In genomic region chr2:218395826-218396687, GRCh38 we compare ENCODE assay signal across 1 cellular context.
TF ChIP-seq lines count a peak whose summit lies in the region.

No MANE protein-coding gene starts in this region.

TF ChIP-seq in HEK293, 187 proteins besides CTCF, POLR2A, EP300 and RAD21 (continued from another document):
- TF ChIP-seq, protein P1, sequence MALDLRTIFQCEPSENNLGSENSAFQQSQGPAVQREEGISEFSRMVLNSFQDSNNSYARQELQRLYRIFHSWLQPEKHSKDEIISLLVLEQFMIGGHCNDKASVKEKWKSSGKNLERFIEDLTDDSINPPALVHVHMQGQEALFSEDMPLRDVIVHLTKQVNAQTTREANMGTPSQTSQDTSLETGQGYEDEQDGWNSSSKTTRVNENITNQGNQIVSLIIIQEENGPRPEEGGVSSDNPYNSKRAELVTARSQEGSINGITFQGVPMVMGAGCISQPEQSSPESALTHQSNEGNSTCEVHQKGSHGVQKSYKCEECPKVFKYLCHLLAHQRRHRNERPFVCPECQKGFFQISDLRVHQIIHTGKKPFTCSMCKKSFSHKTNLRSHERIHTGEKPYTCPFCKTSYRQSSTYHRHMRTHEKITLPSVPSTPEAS (tag by site-specific recombination; IDR thresholded peaks at IDR 0.05), result peak; percentile 31; the same call in 1 of the 2 replicates
- TF ChIP-seq, protein P2, sequence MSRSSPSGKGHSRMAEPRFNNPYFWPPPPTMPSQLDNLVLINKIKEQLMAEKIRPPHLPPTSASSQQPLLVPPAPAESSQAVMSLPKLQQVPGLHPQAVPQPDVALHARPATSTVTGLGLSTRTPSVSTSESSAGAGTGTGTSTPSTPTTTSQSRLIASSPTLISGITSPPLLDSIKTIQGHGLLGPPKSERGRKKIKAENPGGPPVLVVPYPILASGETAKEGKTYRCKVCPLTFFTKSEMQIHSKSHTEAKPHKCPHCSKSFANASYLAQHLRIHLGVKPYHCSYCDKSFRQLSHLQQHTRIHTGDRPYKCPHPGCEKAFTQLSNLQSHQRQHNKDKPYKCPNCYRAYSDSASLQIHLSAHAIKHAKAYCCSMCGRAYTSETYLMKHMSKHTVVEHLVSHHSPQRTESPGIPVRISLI (tag by site-specific recombination; IDR thresholded peaks at IDR 0.05), result no peak
- TF ChIP-seq ZNF416 (tag by site-specific recombination; IDR thresholded peaks at IDR 0.05), result no peak
- TF ChIP-seq ZFP37 (tag by site-specific recombination; IDR thresholded peaks at IDR 0.05), result peak; percentile 83; the same call in 1 of the 2 replicates
- no peak for TF ChIP-seq PRDM2 (tag by site-specific recombination; IDR thresholded peaks at IDR 0.05; ENCODE audit: borderline replicate concordance)
- TF ChIP-seq ZNF791 (tag by site-specific recombination; IDR thresholded peaks at IDR 0.05), result no peak
- peak; percentile 79 for TF ChIP-seq EGR2 (tag by site-specific recombination; IDR thresholded peaks at IDR 0.05; ENCODE audit: low read depth)
- TF ChIP-seq ZNF76 (tag by site-specific recombination; IDR thresholded peaks at IDR 0.05; ENCODE audit: borderline replicate concordance, low read depth), result peak; percentile 87
- peak; percentile 92 for TF ChIP-seq ZBTB10 (tag by site-specific recombination; IDR thresholded peaks at IDR 0.05)
- TF ChIP-seq ZFHX2 (tag by site-specific recombination; conservative IDR thresholded peaks at IDR 0.05), result peak; percentile 95
- no peak for TF ChIP-seq ZNF221 (tag by site-specific recombination; IDR thresholded peaks at IDR 0.05; ENCODE audit: borderline replicate concordance)
- TF ChIP-seq ZNF16 (tag by site-specific recombination; IDR thresholded peaks at IDR 0.05; ENCODE audit: low read depth), result no peak
- peak; percentile 89 for TF ChIP-seq ZNF398 (tag by site-specific recombination; IDR thresholded peaks at IDR 0.05)
- TF ChIP-seq ZNF302 (tag by site-specific recombination; IDR thresholded peaks at IDR 0.05; ENCODE audit: low read depth), result no peak
- TF ChIP-seq ZFP41 (tag by site-specific recombination; IDR thresholded peaks at IDR 0.05; ENCODE audit: borderline replicate concordance), result no peak
- TF ChIP-seq IKZF3 (tag by site-specific recombination; IDR thresholded peaks at IDR 0.05), result peak; percentile 74
- no peak for TF ChIP-seq TRIM28 (IDR thresholded peaks at IDR 0.05; ENCODE audit: borderline replicate concordance, low read length)
- TF ChIP-seq ZNF2 (tag by site-specific recombination; IDR thresholded peaks at IDR 0.05), result peak; percentile 55; the same call in 1 of the 2 replicates
- peak; percentile 86 for TF ChIP-seq SP2 (tag by site-specific recombination; IDR thresholded peaks at IDR 0.05)
- no peak for TF ChIP-seq PRDM1 (tag by site-specific recombination; IDR thresholded peaks at IDR 0.05)
- peak; percentile 100 for TF ChIP-seq ZNF692 (tag by site-specific recombination; IDR thresholded peaks at IDR 0.05)
- TF ChIP-seq SETDB1 (IDR thresholded peaks at IDR 0.05; ENCODE audit: insufficient read length, low read length), result no peak
- TF ChIP-seq FEZF1 (tag by site-specific recombination; IDR thresholded peaks at IDR 0.05), result peak; percentile 33; the same call in 1 of the 2 replicates
- TF ChIP-seq ZNF747 (tag by site-specific recombination; IDR thresholded peaks at IDR 0.05), result no peak
- TF ChIP-seq, protein P3, sequence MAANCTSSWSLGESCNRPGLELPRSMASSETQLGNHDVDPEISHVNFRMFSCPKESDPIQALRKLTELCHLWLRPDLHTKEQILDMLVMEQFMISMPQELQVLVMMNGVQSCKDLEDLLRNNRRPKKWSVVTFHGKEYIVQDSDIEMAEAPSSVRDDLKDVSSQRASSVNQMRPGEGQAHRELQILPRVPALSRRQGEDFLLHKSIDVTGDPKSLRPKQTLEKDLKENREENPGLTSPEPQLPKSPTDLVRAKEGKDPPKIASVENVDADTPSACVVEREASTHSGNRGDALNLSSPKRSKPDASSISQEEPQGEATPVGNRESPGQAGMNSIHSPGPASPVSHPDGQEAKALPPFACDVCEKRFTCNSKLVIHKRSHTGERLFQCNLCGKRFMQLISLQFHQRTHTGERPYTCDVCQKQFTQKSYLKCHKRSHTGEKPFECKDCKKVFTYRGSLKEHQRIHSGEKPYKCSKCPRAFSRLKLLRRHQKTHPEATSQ (tag by site-specific recombination; IDR thresholded peaks at IDR 0.05), result peak; percentile 91; the same call in 1 of the 2 replicates
- no peak for TF ChIP-seq ZNF292 (tag by site-specific recombination; IDR thresholded peaks at IDR 0.05; ENCODE audit: borderline replicate concordance, low read depth)
- TF ChIP-seq ZNF140 (tag by site-specific recombination; IDR thresholded peaks at IDR 0.05), result no peak
- TF ChIP-seq ZNF114 (tag by site-specific recombination; IDR thresholded peaks at IDR 0.05), result no peak
TF ChIP-seq in HEK293: peak in this region for 72.
